Comparison of ENCODE assay signal across 9 cellular contexts in the genomic region with DNA sequence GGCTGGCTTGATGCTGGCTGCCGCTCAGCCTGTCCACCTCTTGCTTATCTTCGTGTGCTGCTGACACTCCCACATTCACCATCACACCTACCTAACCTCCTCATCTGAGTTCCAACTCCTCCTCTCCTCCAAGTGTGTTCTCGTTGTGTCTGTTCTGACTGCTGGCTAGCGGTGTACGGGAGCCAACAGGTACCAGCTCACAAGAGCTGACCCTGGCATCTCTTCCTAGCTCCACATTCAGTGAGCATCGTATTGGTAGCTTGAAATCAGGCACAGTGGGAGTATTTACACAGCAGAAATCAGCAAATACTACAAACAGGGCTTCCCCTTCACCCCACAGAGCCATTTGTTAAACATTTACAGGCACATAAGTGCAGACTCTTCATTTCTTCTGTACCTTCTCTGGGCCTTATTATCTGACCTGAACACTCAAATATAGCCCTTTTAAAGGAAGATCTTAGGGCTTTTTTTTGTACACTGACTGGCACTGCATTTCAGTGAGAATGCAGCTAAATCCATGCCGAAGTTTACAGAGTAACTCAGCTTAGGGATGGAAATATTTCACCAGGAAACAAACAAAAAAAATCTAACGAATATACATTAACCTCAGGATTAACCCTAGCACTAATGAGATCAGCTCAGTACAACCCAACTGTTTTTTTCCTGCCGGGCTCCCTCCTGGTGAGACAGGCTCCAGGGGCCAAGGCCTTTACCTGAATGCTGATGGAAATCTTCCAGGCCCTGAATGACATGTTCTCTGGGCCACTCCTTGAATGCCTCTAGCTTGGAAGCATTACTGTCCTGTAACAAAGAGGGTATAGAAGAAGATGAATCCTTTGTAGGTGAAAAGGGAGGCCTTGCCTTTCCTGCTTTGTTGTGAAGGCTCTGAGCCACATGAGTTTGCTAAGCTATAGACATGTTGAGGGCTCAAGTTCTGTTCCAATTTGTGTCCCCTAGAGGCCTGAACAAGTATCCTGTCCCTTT.
A peak's percentile ranks its signal among the peaks of the same experiment; 100 is the strongest.
DNase-seq lines count a peak whose midpoint lies in the region; ATAC-seq and TF ChIP-seq lines count a peak whose summit lies in the region.
"Had no signal": no experiment of that assay in that cellular context is flagged by ENCODE, and none has a peak within 500 bp of the region (broad histone marks: within the 10 kb centered on the region; RNA-seq: fewer than 3 reads in every experiment).

No MANE protein-coding gene starts in this region.

- H3K36me3 ChIP-seq in PC-9 (ENCODE audit: low read depth): no peaks in the 10 kb centered on the region
- H3K36me3 ChIP-seq in upper lobe of right lung: no peaks in the 10 kb centered on the region

- peak; percentile 81 for ATAC-seq in left lobe of liver
- peak; percentile 76 for ATAC-seq in upper lobe of right lung
- no peak for ATAC-seq in HG03097 (IDR thresholded peaks at IDR 0.05; ENCODE audit: low FRiP score, unreplicated experiment)
- ATAC-seq: T-cell had no signal

- H4K20me1 ChIP-seq in PC-9 (ENCODE audit: insufficient read depth): no peaks in the 10 kb centered on the region

- no peak overlapping the region for H3K4me3 Mint-ChIP-seq in activated CD4-positive, alpha-beta T cell treated with anti-CD3 and anti-CD28 coated beads, Interleukin-2, amount 10 ng/mL, durations not matched to agents 7 days and 5 days
- H3K4me3 Mint-ChIP-seq: T-cell had no signal

- peaks cover 31% of the 10 kb centered on the region for H3K4me1 ChIP-seq in PC-9 (replicated peaks; ENCODE audit: insufficient read depth)
- peaks cover 7% of the 10 kb centered on the region for H3K4me1 ChIP-seq in upper lobe of right lung

- peak overlapping the region; percentile 62 for H3K27ac Mint-ChIP-seq in activated CD4-positive, alpha-beta T cell treated with anti-CD3 and anti-CD28 coated beads, Interleukin-2, amount 10 ng/mL, durations not matched to agents 7 days and 5 days

- no peak for TF ChIP-seq CTCF in PC-9 (conservative IDR thresholded peaks at IDR 0.05)
- no peak for TF ChIP-seq CTCF in upper lobe of right lung (IDR thresholded peaks at IDR 0.05)

- intact Hi-C loops in PC-9 (cut with micrococcal nuclease; ENCODE audit: unreplicated experiment) (no loop called here), upper lobe of right lung (cut with DNase I) (no loop called here)

- H3K9me3 Mint-ChIP-seq in activated CD4-positive, alpha-beta T cell treated with anti-CD3 and anti-CD28 coated beads, Interleukin-2, amount 10 ng/mL, durations not matched to agents 7 days and 5 days: peaks cover 8% of the 10 kb centered on the region
- H3K9me3 Mint-ChIP-seq: T-cell had no signal

- POLR2A ChIA-PET in activated CD4-positive, alpha-beta T cell treated with anti-CD3 and anti-CD28 coated beads, Interleukin-2, amount 10 ng/mL, durations not matched to agents 7 days and 5 days (lab: Charles Lee): no interaction called here
- POLR2A ChIA-PET in PC-9 (lab: Charles Lee; ENCODE audit: unreplicated experiment): interaction anchor here (0.6 kb wide), 1 partner anchor 161 kb away, joined by 5 read pairs; no protein-coding TSS in a partner anchor

- H3K9me3 ChIP-seq in PC-9 (ENCODE audit: insufficient read depth, low read depth) (no peaks in the 10 kb centered on the region), upper lobe of right lung (no peaks in the 10 kb centered on the region)

- no peaks in the 10 kb centered on the region for H3K79me2 ChIP-seq in PC-9 (ENCODE audit: low read depth)

- no peaks in the 10 kb centered on the region for H3K9me2 ChIP-seq in PC-9 (ENCODE audit: insufficient read depth)

- peak overlapping the region; percentile 51 for H3K4me2 ChIP-seq in PC-9

- H3K4me3 ChIP-seq in PC-9 (no peak overlapping the region), upper lobe of right lung (no peak overlapping the region)

- CTCF ChIA-PET in activated CD4-positive, alpha-beta T cell treated with anti-CD3 and anti-CD28 coated beads, Interleukin-2, amount 10 ng/mL, durations not matched to agents 7 days and 5 days (lab: Charles Lee): interaction anchor here (1.0 to 1.4 kb wide), 3 partner anchors 9 to 264 kb away, joined by 3 read pairs; no protein-coding TSS in a partner anchor
- CTCF ChIA-PET in PC-9 (lab: Charles Lee): no interaction called here

- H3F3A ChIP-seq in PC-9 (ENCODE audit: insufficient read depth, low read depth): peaks cover 21% of the 10 kb centered on the region; the same call in 1 of the 2 replicates

- H3K36me3 Mint-ChIP-seq in activated CD4-positive, alpha-beta T cell treated with anti-CD3 and anti-CD28 coated beads, Interleukin-2, amount 10 ng/mL, durations not matched to agents 7 days and 5 days (ENCODE audit: low read depth): peaks cover 20% of the 10 kb centered on the region
- H3K36me3 Mint-ChIP-seq: T-cell had no signal

- H3K4me1 Mint-ChIP-seq in activated CD4-positive, alpha-beta T cell treated with anti-CD3 and anti-CD28 coated beads, Interleukin-2, amount 10 ng/mL, durations not matched to agents 7 days and 5 days: peaks cover 68% of the 10 kb centered on the region

- H3K27me3 ChIP-seq in PC-9 (ENCODE audit: insufficient read depth, low read depth): no peaks in the 10 kb centered on the region
- no peaks in the 10 kb centered on the region for H3K27me3 ChIP-seq in upper lobe of right lung

- no peak for DNase-seq in activated CD4-positive, alpha-beta T cell treated with anti-CD3 and anti-CD28 coated beads, Interleukin-2, amount 10 ng/mL, durations not matched to agents 7 days and 5 days
- no peak for DNase-seq in activated CD4-positive, alpha-beta T cell treated with anti-CD3 and anti-CD28 coated beads, Interleukin-2, amount 50 U/mL, for 48 hours
- peak; percentile 24 to 85 for DNase-seq in PC-9
- peak; percentile 81 for DNase-seq in left lobe of liver (ENCODE audit: low spot score)
- no peak for DNase-seq in upper lobe of right lung
- DNase-seq in NCI-H2196 treated with DMSO at 0.1 percent for 48 hours (lab: John Stamatoyannopoulos, UW; ENCODE audit: unreplicated experiment): no peak
- no peak for DNase-seq in NCI-H1694 treated with DMSO at 0.1 percent for 48 hours (lab: John Stamatoyannopoulos, UW)
- DNase-seq: T-cell had no signal

- H3K27ac ChIP-seq in PC-9: peak overlapping the region; percentile 50
- H3K27ac ChIP-seq in upper lobe of right lung: no peak overlapping the region

- no peaks in the 10 kb centered on the region for H3K27me3 Mint-ChIP-seq in activated CD4-positive, alpha-beta T cell treated with anti-CD3 and anti-CD28 coated beads, Interleukin-2, amount 10 ng/mL, durations not matched to agents 7 days and 5 days
- H3K27me3 Mint-ChIP-seq: T-cell had no signal

- BruUV-seq in PC-9 (replicated peaks; lab: Mats Ljungman, UMichigan): no TSS peak

- H2AFZ ChIP-seq in PC-9: peak overlapping the region; percentile 36

Comparison
In these comparisons a context has a peak if more than half of its experiments do, and no peak if none do; other contexts are left out.
1. DNase-seq: peak in PC-9 (2 of 2) and left lobe of liver (single experiment); none in activated CD4-positive, alpha-beta T cell treated with anti-CD3 and anti-CD28 coated beads, Interleukin-2, amount 10 ng/mL, durations not matched to agents 7 days and 5 days (single experiment), activated CD4-positive, alpha-beta T cell treated with anti-CD3 and anti-CD28 coated beads, Interleukin-2, amount 50 U/mL, for 48 hours (0 of 2), upper lobe of right lung (single experiment), NCI-H2196 treated with DMSO at 0.1 percent for 48 hours (single experiment) and NCI-H1694 treated with DMSO at 0.1 percent for 48 hours (single experiment).